ENCODE assay signal across 1 cellular context in the genomic region with DNA sequence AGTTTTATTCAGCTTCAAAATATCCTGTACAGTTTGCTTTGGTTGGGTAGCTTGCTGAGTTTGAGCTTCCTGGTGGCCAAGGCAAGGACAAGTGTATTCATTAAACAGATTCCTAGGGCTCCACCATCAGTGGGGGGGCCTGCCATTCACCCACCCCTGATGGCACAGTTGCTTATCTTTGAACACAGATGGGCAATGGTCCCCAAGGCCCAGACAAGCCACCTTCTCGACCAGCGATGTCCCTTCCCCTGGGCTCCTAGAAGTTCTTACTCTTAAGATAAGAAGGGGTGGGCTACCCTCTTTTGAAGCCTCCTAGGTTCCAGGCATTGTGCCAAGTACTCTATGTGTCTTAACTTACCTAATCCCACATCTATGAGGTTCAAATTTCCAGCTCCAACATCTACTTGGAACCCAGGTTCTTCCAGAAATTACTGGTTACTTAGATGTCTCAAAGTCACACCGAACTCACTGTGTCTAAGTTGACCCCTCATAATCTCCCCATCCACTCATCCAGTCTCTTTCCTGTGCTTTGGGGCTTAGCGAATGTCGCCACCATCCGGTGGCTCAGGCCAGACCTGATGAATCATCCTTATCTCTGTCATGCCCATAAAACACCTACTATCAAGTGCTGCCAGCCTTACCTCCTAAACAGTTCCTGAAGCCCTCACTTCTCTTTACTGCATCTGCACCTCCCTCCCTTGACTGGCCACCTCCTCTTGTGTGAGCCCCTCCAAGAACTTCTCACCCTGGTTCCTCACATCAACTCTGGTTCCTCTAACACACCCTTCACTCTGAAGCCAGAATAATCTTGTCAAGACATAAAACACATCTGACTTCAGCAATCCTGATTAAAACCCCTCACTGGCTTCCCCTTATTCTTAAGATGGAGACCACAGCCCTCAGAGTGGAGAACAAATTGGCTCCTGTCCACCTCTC.
TF ChIP-seq lines count a peak whose summit lies in the region.

No MANE protein-coding gene starts in this region.

TF ChIP-seq in SK-N-SH treated with all-trans-retinoic acid at 6 μM for 48 hours, 23 proteins besides CTCF, POLR2A, EP300 and RAD21 (continued from another document):
- TF ChIP-seq PATZ1 (CRISPR knock-in tag; IDR thresholded peaks at IDR 0.05; ENCODE audit: borderline replicate concordance): no peak
